8 cellular contexts compared by ENCODE assay signal in genomic region chr3:194485471-194485875, GRCh38. TPM values are rescaled to one million over a fixed set of nuclear protein-coding genes. Genes with fewer than 3 reads are reported as not detected.
A peak's percentile ranks its signal among the peaks of the same experiment; 100 is the strongest.
DNase-seq lines count a peak whose midpoint lies in the region; ATAC-seq and TF ChIP-seq lines count a peak whose summit lies in the region.

No MANE protein-coding gene starts in this region.

- H3K27me3 ChIP-seq in GM06990 (replicated peaks; ENCODE audit: control insufficient read depth, insufficient read depth, low read length), result no peaks in the 10 kb centered on the region
- H3K27me3 ChIP-seq in effector memory CD4-positive, alpha-beta T cell (replicated peaks; ENCODE audit: control insufficient read depth, insufficient read depth, low read length, poor library complexity, severe bottlenecking), result no peaks in the 10 kb centered on the region

- H3K4me3 ChIP-seq in GM06990 (replicated peaks; ENCODE audit: low read depth, low read length), result peak overlapping the region; percentile 91
- H3K4me3 ChIP-seq in effector memory CD4-positive, alpha-beta T cell (ENCODE audit: insufficient read depth, low read depth, low read length, poor library complexity, severe bottlenecking), result peak overlapping the region; percentile 63

- H3K27me3 Mint-ChIP-seq in neural crest cell (ENCODE audit: low read depth), result no peaks in the 10 kb centered on the region

- no peaks in the 10 kb centered on the region for H3K9me3 ChIP-seq in effector memory CD4-positive, alpha-beta T cell (ENCODE audit: control insufficient read depth, low read length)

- peaks cover 4% of the 10 kb centered on the region for H3K4me1 ChIP-seq in effector memory CD4-positive, alpha-beta T cell (ENCODE audit: control insufficient read depth, insufficient read depth, low read length, poor library complexity, severe bottlenecking)

- DNase-seq in GM06990 (ENCODE audit: extremely low read depth, insufficient read length), result no peak
- peak; percentile 24 for DNase-seq in OCI-M1 (lab: John Stamatoyannopoulos, UW)
- no peak for DNase-seq in effector memory CD4-positive, alpha-beta T cell
- DNase-seq in neural crest cell (ENCODE audit: low read depth, low spot score), result no peak
- DNase-seq in RPMI8226, result no peak
- no peak for DNase-seq in NCI-H526 treated with DMSO at 0.1 percent for 48 hours (lab: John Stamatoyannopoulos, UW)
- no peak for DNase-seq in activated gamma-delta T cell (lab: John Stamatoyannopoulos, UW)

- H3K4me3 Mint-ChIP-seq in neural crest cell, result peak overlapping the region; percentile 92

- no peak for TF ChIP-seq CTCF in GM06990 (IDR thresholded peaks at IDR 0.05; ENCODE audit: insufficient read depth, low read length, poor library complexity, severe bottlenecking)
- no peak for TF ChIP-seq CTCF in neural crest cell (conservative IDR thresholded peaks at IDR 0.05)

- peaks cover 4% of the 10 kb centered on the region for H3K9me3 Mint-ChIP-seq in neural crest cell

- H3K4me1 Mint-ChIP-seq in neural crest cell, result peaks cover 33% of the 10 kb centered on the region

- H3K27ac ChIP-seq in effector memory CD4-positive, alpha-beta T cell (ENCODE audit: insufficient read depth, low read length, poor library complexity, severe bottlenecking), result peak overlapping the region; percentile 66

- H3K27ac Mint-ChIP-seq in neural crest cell (ENCODE audit: unreplicated experiment), result peak overlapping the region; percentile 85

- peaks cover 3% of the 10 kb centered on the region for H3K36me3 Mint-ChIP-seq in neural crest cell (ENCODE audit: low read depth)

- no peaks in the 10 kb centered on the region; the same call in 1 of the 2 replicates for H3K36me3 ChIP-seq in GM06990 (ENCODE audit: control insufficient read depth, insufficient read depth, low read length)
- H3K36me3 ChIP-seq in effector memory CD4-positive, alpha-beta T cell (ENCODE audit: control insufficient read depth, insufficient read depth, low read length), result no peaks in the 10 kb centered on the region

- ATAC-seq in HG02588 (IDR thresholded peaks at IDR 0.05; ENCODE audit: unreplicated experiment), result no peak

RNA-seq across cellular contexts. Expression of gene ATP13A3, which starts 1.3 kb away (rescaled TPM):
- total RNA-seq in neural crest cell, result 74.6 and 76.1 TPM in 2 replicates
